In the genomic region with DNA sequence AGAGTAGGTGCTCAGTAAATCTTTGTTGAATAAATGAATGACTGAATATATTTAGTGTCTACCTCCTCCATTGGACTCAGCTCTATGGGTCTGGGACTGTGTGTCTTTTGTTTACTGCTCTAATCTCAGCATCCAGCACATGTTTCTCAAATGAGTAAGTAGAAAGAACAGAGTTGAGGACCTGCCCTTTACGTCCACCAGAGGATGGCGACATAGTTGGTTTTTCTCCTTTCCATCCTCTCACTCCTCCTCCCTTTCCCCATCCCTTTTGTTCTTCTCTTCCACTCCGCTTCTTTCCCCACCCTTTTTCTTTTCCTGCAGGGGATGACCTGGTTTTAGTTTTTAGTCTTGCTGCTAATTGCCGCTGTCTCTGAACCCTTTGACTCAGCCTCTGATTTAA, we compare ENCODE assay signal across 1 cellular context.
TF ChIP-seq lines count a peak whose summit lies in the region.

No MANE protein-coding gene starts in this region.

TF ChIP-seq in HCT116, 20 proteins besides CTCF, POLR2A, EP300 and RAD21 (continued from another document):
- TF ChIP-seq REST (IDR thresholded peaks at IDR 0.05; ENCODE audit: low read depth) (no peak), SRF (IDR thresholded peaks at IDR 0.05; ENCODE audit: low read depth) (no peak)
